In genomic region chr15:100714749-100715342, GRCh38 we compare ENCODE assay signal across 14 cellular contexts.
DNase-seq lines count a peak whose midpoint lies in the region; ATAC-seq and TF ChIP-seq lines count a peak whose summit lies in the region.
"Had no signal": no experiment of that assay in that cellular context is flagged by ENCODE, and none has a peak within 500 bp of the region (broad histone marks: within the 10 kb centered on the region; RNA-seq: fewer than 3 reads in every experiment).

No MANE protein-coding gene starts in this region.

- DNase-seq in COLO668 (lab: John Stamatoyannopoulos, UW; ENCODE audit: unreplicated experiment) (peak; percentile 18), DMS53 treated with DMSO at 0.1 percent for 48 hours (lab: John Stamatoyannopoulos, UW; ENCODE audit: unreplicated experiment) (peak; percentile 68), PC-9 (no peak), left lung (no peak), NOMO-1 treated with DMSO at 0.1 percent for 48 hours (lab: John Stamatoyannopoulos, UW; ENCODE audit: unreplicated experiment) (no peak), hepatocyte (ENCODE audit: low spot score) (no peak), sciatic nerve (ENCODE audit: low spot score) (no peak)
- DNase-seq in stimulated activated CD4-positive, alpha-beta T cell treated with anti-CD3 and anti-CD28 coated beads, Interleukin-4, amount 100 ng/mL, for 24 hours = no peak
- DNase-seq: activated effector memory CD4-positive, alpha-beta T cell treated with Interleukin-2 at 50 U/mL for 16 hours; CD8-positive, alpha-beta T cell; esophagus squamous epithelium; NCI-H1436 treated with DMSO at 0.1 percent for 48 hours; NCI-H526 treated with DMSO at 0.1 percent for 48 hours had no signal

- H2AFZ ChIP-seq in PC-9 (no peak overlapping the region), hepatocyte (no peak overlapping the region)

- ATAC-seq in left lung (peak; percentile 51), sciatic nerve (no peak)
- ATAC-seq: CD8-positive, alpha-beta T cell; GM12878 had no signal

- H3K27me3 ChIP-seq in PC-9 (ENCODE audit: insufficient read depth, low read depth) = no peaks in the 10 kb centered on the region
- H3K27me3 ChIP-seq in left lung = no peaks in the 10 kb centered on the region
- no peaks in the 10 kb centered on the region for H3K27me3 ChIP-seq in hepatocyte
- H3K27me3 ChIP-seq: esophagus squamous epithelium had no signal

- no peaks in the 10 kb centered on the region for H3K9me3 ChIP-seq in PC-9 (ENCODE audit: insufficient read depth, low read depth)
- no peaks in the 10 kb centered on the region for H3K9me3 ChIP-seq in left lung
- no peaks in the 10 kb centered on the region for H3K9me3 ChIP-seq in hepatocyte (ENCODE audit: low read depth)
- H3K9me3 ChIP-seq: esophagus squamous epithelium had no signal

- 77% methylated on average over 14 of the region's 14 CpGs for WGBS in hepatocyte (ENCODE audit: low lambda C conversion rate, missing lambda C conversion rate)

- H3K79me2 ChIP-seq in PC-9 (ENCODE audit: low read depth) = no peaks in the 10 kb centered on the region
- no peaks in the 10 kb centered on the region for H3K79me2 ChIP-seq in hepatocyte

- H3K4me3 ChIP-seq in PC-9 = no peak overlapping the region
- no peak overlapping the region for H3K4me3 ChIP-seq in left lung
- H3K4me3 ChIP-seq in hepatocyte = no peak overlapping the region
- H3K4me3 ChIP-seq: esophagus squamous epithelium, GM12878 had no signal

- H3K9me2 ChIP-seq in PC-9 (ENCODE audit: insufficient read depth) = no peaks in the 10 kb centered on the region
- H3K9me2 ChIP-seq in hepatocyte (replicated peaks; ENCODE audit: insufficient read depth) = no peaks in the 10 kb centered on the region

- no TSS peak for BruUV-seq in PC-9 (replicated peaks; lab: Mats Ljungman, UMichigan)

- H3K4me1 ChIP-seq in PC-9 (replicated peaks; ENCODE audit: insufficient read depth) = peaks cover 72% of the 10 kb centered on the region
- H3K4me1 ChIP-seq in left lung = peaks cover 4 to 5% of the 10 kb centered on the region in 2 donors
- H3K4me1 ChIP-seq in hepatocyte (ENCODE audit: insufficient read depth) = peaks cover 15% of the 10 kb centered on the region

- H4K20me1 ChIP-seq in PC-9 (ENCODE audit: insufficient read depth) (no peaks in the 10 kb centered on the region), hepatocyte (ENCODE audit: insufficient read depth, poor library complexity, severe bottlenecking) (no peaks in the 10 kb centered on the region)

- H3K36me3 ChIP-seq in PC-9 (ENCODE audit: low read depth) (no peaks in the 10 kb centered on the region), left lung (no peaks in the 10 kb centered on the region), hepatocyte (replicated peaks; ENCODE audit: insufficient read depth, low read depth) (no peaks in the 10 kb centered on the region)
- H3K36me3 ChIP-seq: esophagus squamous epithelium had no signal

- POLR2A ChIA-PET in PC-9 (lab: Charles Lee; ENCODE audit: unreplicated experiment) = interaction anchor here (0.9 to 1.7 kb wide), 2 partner anchors 135 to 165 kb away, joined by 6 to 17 read pairs; partner anchors contain the start of gene ALDH1A3

- intact Hi-C loops in PC-9 (cut with micrococcal nuclease; ENCODE audit: unreplicated experiment) (no loop called here), left lung (cut with DNase I) (no loop called here), sciatic nerve (cut with DNase I) (no loop called here)

- CTCF ChIA-PET in PC-9 (lab: Charles Lee) = no interaction called here

- H3K4me2 ChIP-seq in PC-9 = 0 out of 2 replicates have a peak overlapping the region, but pooled peaks have one; percentile 53
- no peak overlapping the region for H3K4me2 ChIP-seq in hepatocyte

- no peak for TF ChIP-seq CTCF in PC-9 (conservative IDR thresholded peaks at IDR 0.05)
- TF ChIP-seq CTCF in left lung (IDR thresholded peaks at IDR 0.05) = no peak
- TF ChIP-seq CTCF in hepatocyte (IDR thresholded peaks at IDR 0.05; ENCODE audit: poor library complexity) = no peak

- H3K27ac ChIP-seq in PC-9 = peak overlapping the region; percentile 98
- peak overlapping the region in 1 of 2 donors; percentile 44 for H3K27ac ChIP-seq in left lung
- H3K27ac ChIP-seq in hepatocyte = no peak overlapping the region

- peaks cover 40% of the 10 kb centered on the region for H3F3A ChIP-seq in PC-9 (ENCODE audit: insufficient read depth, low read depth)

Comparison
In these comparisons a context has a peak if more than half of its experiments do, and no peak if none do; other contexts are left out.
1. DNase-seq: peak in COLO668 (single experiment) and DMS53 treated with DMSO at 0.1 percent for 48 hours (single experiment); none in PC-9 (0 of 2), left lung (0 of 2), stimulated activated CD4-positive, alpha-beta T cell treated with anti-CD3 and anti-CD28 coated beads, Interleukin-4, amount 100 ng/mL, for 24 hours (single experiment), NOMO-1 treated with DMSO at 0.1 percent for 48 hours (single experiment), hepatocyte (single experiment) and sciatic nerve (single experiment).